Comparison of ENCODE assay signal across 8 cellular contexts in genomic region chr19:2944403-2944774, GRCh38. TPM values are rescaled to one million over a fixed set of nuclear protein-coding genes. Genes with fewer than 3 reads are reported as not detected.
A peak's percentile ranks its signal among the peaks of the same experiment; 100 is the strongest.
DNase-seq lines count a peak whose midpoint lies in the region; ATAC-seq, FAIRE-seq and TF ChIP-seq lines count a peak whose summit lies in the region.

No MANE protein-coding gene starts in this region.

- TF ChIP-seq CTCF in liver (IDR thresholded peaks at IDR 0.05; ENCODE audit: low read depth, low read length, missing input control) (no peak), tibial artery (IDR thresholded peaks at IDR 0.05) (no peak)

- H3K4me1 ChIP-seq in adipocyte (ENCODE audit: control insufficient read depth, insufficient read depth, low read length): peaks cover 27% of the 10 kb centered on the region
- H3K4me1 ChIP-seq in liver (ENCODE audit: control insufficient read depth in 4 of 4, insufficient read depth in 4 of 4, low read length in 3 of 4): peaks cover 8 to 17% (median 12%) of the 10 kb centered on the region in 4 donors
- peaks cover 0 to 20% (median 17%) of the 10 kb centered on the region in 4 donors for H3K4me1 ChIP-seq in tibial artery

- H3K27me3 ChIP-seq in adipocyte (replicated peaks; ENCODE audit: control insufficient read depth, insufficient read depth, low read length): no peaks in the 10 kb centered on the region
- no peaks in the 10 kb centered on the region for H3K27me3 ChIP-seq in liver (ENCODE audit: control insufficient read depth in 4 of 4, insufficient read depth in 4 of 4, low read length in 3 of 4)
- H3K27me3 ChIP-seq in tibial artery: no peaks in the 10 kb centered on the region

- intact Hi-C loops in tibial artery (cut with DNase I; ENCODE audit: low total_unique reads): loop anchor here (5.0 kb wide), 1 partner anchor 37 kb away; no protein-coding TSS in a partner anchor

- peak overlapping the region; percentile 92 for H3K4me3 ChIP-seq in adipocyte (ENCODE audit: low read length)
- H3K4me3 ChIP-seq in liver (ENCODE audit: low read depth in 1 of 3, low read length in 3 of 3): peak overlapping the region; percentile 64 to 80 (median 78)
- peak overlapping the region; percentile 71 to 81 for H3K4me3 ChIP-seq in tibial artery

- H3K36me3 ChIP-seq in adipocyte (ENCODE audit: control insufficient read depth, insufficient read depth, low read length, severe bottlenecking): peaks cover 4% of the 10 kb centered on the region
- H3K36me3 ChIP-seq in liver (ENCODE audit: control insufficient read depth in 4 of 4, insufficient read depth in 3 of 4, low read depth in 1 of 4, low read length in 3 of 4): peaks cover 0 to 2% (median 0%) of the 10 kb centered on the region in 4 donors
- H3K36me3 ChIP-seq in tibial artery: peaks cover 0 to 4% (median 4%) of the 10 kb centered on the region in 3 donors

- H3K9me3 ChIP-seq in adipocyte (ENCODE audit: control insufficient read depth, low read length) (no peaks in the 10 kb centered on the region), liver (ENCODE audit: control insufficient read depth in 4 of 4, low read length in 3 of 4) (peaks cover 0 to 2% (median 0%) of the 10 kb centered on the region in 4 donors), tibial artery (no peaks in the 10 kb centered on the region)

- 2% methylated on average over 23 of the region's 23 CpGs for WGBS in liver

- H3K9me3 Mint-ChIP-seq in activated T-cell treated with anti-CD3 and anti-CD28 coated beads, Interleukin-2, amount 50 U/mL, for 24 hours: no peaks in the 10 kb centered on the region

- peak overlapping the region; percentile 93 for H3K4me3 Mint-ChIP-seq in activated T-cell treated with anti-CD3 and anti-CD28 coated beads, Interleukin-2, amount 50 U/mL, for 24 hours

- H3K36me3 Mint-ChIP-seq in activated T-cell treated with anti-CD3 and anti-CD28 coated beads, Interleukin-2, amount 50 U/mL, for 24 hours (ENCODE audit: low read depth): peaks cover 22% of the 10 kb centered on the region

- no peak for DNase-seq in activated T-cell treated with anti-CD3 and anti-CD28 coated beads, Interleukin-2, amount 50 U/mL, for 24 hours
- no peak for DNase-seq in activated T-cell treated with anti-CD3 and anti-CD28 coated beads, Interleukin-2, amount 50 U/mL, for 48 hours
- no peak for DNase-seq in adipocyte (ENCODE audit: low read depth)
- DNase-seq in tibial artery: no peak
- DNase-seq in kidney tubule cell (ENCODE audit: low spot score): no peak
- DNase-seq in H54 (ENCODE audit: insufficient read length, low spot score): no peak

- no peaks in the 10 kb centered on the region for H3K27me3 Mint-ChIP-seq in activated T-cell treated with anti-CD3 and anti-CD28 coated beads, Interleukin-2, amount 50 U/mL, for 24 hours

- no peak for ATAC-seq in HG02798 (IDR thresholded peaks at IDR 0.05; ENCODE audit: poor library complexity, unreplicated experiment)

- H3K9ac ChIP-seq in adipocyte (ENCODE audit: low read length): peak overlapping the region; percentile 92
- peak overlapping the region; percentile 26 to 63 for H3K9ac ChIP-seq in liver (ENCODE audit: low read depth in 1 of 2, low read length in 2 of 2)

- H3K27ac Mint-ChIP-seq in activated T-cell treated with anti-CD3 and anti-CD28 coated beads, Interleukin-2, amount 50 U/mL, for 24 hours: peak overlapping the region; percentile 100

- peaks cover 36% of the 10 kb centered on the region for H3K4me1 Mint-ChIP-seq in activated T-cell treated with anti-CD3 and anti-CD28 coated beads, Interleukin-2, amount 50 U/mL, for 24 hours (ENCODE audit: low read depth)

- FAIRE-seq in H54 (lab: Jason Lieb, UNC): no peak

- TF ChIP-seq RAD21 in liver (IDR thresholded peaks at IDR 0.05): no peak

- no peak for TF ChIP-seq POLR2A in H54 (IDR thresholded peaks at IDR 0.05; ENCODE audit: low read depth, low read length)

- peak overlapping the region; percentile 92 to 94 for H3K27ac ChIP-seq in liver (ENCODE audit: low read depth in 1 of 2, low read length in 2 of 2)
- peak overlapping the region; percentile 82 to 85 for H3K27ac ChIP-seq in tibial artery

TF ChIP-seq in liver, 16 proteins besides CTCF, POLR2A, EP300 and RAD21:
- TF ChIP-seq FOXA2 (IDR thresholded peaks at IDR 0.05) (no peak), MAX (IDR thresholded peaks at IDR 0.05) (no peak), HNF4G (IDR thresholded peaks at IDR 0.05) (no peak), FOXA1 (IDR thresholded peaks at IDR 0.05) (no peak)
- TF ChIP-seq, protein P1, sequence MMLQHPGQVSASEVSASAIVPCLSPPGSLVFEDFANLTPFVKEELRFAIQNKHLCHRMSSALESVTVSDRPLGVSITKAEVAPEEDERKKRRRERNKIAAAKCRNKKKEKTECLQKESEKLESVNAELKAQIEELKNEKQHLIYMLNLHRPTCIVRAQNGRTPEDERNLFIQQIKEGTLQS (IDR thresholded peaks at IDR 0.05): no peak
- TF ChIP-seq, protein P2, sequence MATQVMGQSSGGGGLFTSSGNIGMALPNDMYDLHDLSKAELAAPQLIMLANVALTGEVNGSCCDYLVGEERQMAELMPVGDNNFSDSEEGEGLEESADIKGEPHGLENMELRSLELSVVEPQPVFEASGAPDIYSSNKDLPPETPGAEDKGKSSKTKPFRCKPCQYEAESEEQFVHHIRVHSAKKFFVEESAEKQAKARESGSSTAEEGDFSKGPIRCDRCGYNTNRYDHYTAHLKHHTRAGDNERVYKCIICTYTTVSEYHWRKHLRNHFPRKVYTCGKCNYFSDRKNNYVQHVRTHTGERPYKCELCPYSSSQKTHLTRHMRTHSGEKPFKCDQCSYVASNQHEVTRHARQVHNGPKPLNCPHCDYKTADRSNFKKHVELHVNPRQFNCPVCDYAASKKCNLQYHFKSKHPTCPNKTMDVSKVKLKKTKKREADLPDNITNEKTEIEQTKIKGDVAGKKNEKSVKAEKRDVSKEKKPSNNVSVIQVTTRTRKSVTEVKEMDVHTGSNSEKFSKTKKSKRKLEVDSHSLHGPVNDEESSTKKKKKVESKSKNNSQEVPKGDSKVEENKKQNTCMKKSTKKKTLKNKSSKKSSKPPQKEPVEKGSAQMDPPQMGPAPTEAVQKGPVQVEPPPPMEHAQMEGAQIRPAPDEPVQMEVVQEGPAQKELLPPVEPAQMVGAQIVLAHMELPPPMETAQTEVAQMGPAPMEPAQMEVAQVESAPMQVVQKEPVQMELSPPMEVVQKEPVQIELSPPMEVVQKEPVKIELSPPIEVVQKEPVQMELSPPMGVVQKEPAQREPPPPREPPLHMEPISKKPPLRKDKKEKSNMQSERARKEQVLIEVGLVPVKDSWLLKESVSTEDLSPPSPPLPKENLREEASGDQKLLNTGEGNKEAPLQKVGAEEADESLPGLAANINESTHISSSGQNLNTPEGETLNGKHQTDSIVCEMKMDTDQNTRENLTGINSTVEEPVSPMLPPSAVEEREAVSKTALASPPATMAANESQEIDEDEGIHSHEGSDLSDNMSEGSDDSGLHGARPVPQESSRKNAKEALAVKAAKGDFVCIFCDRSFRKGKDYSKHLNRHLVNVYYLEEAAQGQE (IDR thresholded peaks at IDR 0.05): no peak
- TF ChIP-seq, protein P3, sequence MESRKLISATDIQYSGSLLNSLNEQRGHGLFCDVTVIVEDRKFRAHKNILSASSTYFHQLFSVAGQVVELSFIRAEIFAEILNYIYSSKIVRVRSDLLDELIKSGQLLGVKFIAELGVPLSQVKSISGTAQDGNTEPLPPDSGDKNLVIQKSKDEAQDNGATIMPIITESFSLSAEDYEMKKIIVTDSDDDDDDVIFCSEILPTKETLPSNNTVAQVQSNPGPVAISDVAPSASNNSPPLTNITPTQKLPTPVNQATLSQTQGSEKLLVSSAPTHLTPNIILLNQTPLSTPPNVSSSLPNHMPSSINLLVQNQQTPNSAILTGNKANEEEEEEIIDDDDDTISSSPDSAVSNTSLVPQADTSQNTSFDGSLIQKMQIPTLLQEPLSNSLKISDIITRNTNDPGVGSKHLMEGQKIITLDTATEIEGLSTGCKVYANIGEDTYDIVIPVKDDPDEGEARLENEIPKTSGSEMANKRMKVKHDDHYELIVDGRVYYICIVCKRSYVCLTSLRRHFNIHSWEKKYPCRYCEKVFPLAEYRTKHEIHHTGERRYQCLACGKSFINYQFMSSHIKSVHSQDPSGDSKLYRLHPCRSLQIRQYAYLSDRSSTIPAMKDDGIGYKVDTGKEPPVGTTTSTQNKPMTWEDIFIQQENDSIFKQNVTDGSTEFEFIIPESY (IDR thresholded peaks at IDR 0.05): no peak

RNA-seq across cellular contexts. Expression of gene ZNF77, which starts 0.4 kb away (rescaled TPM):
- total RNA-seq in liver: 1 to 10 TPM; 2.6 to 3.5 TPM
- 1 to 10 TPM in 1 of 2 donors, under 1 TPM in 1; 0.90 to 1.1 TPM for polyA plus RNA-seq in liver

RNA-seq across cellular contexts. Expression of gene TLE6, which starts 33.0 kb away (rescaled TPM):
- 1 to 10 TPM in 1 of 2 donors, under 1 TPM in 1; 0.47 to 1.7 TPM for total RNA-seq in liver
- polyA plus RNA-seq in liver: 1 to 10 TPM in 1 of 2 donors, under 1 TPM in 1; 0.78 to 2.8 TPM

RNA-seq across cellular contexts. Expression of gene ZNF57, which starts 43.7 kb away (rescaled TPM):
- 1 to 10 TPM; 1.4 to 2.8 TPM for total RNA-seq in liver
- polyA plus RNA-seq in liver: 1 to 10 TPM; 1.3 to 2.1 TPM
